Comparison of ENCODE assay signal across 9 cellular contexts in genomic region chr1:156492591-156493080, GRCh38. TPM values are rescaled to one million over a fixed set of nuclear protein-coding genes. Genes with fewer than 3 reads are reported as not detected.
DNase-seq lines count a peak whose midpoint lies in the region; ATAC-seq and TF ChIP-seq lines count a peak whose summit lies in the region.
"Had no signal": no experiment of that assay in that cellular context is flagged by ENCODE, and none has a peak within 500 bp of the region (broad histone marks: within the 10 kb centered on the region; RNA-seq: fewer than 3 reads in every experiment).

No MANE protein-coding gene starts in this region.

- H3K9ac ChIP-seq in fibroblast of lung (ENCODE audit: insufficient read depth, low read length) = no peak overlapping the region

- H3K79me2 ChIP-seq in GM23338 (replicated peaks; ENCODE audit: insufficient read depth) (peaks cover 76% of the 10 kb centered on the region), fibroblast of lung (ENCODE audit: control insufficient read depth, insufficient read depth, low read length) (peaks cover 95% of the 10 kb centered on the region)

- no peaks in the 10 kb centered on the region for H3K36me3 ChIP-seq in GM23338 (ENCODE audit: insufficient read depth)
- H3K36me3 ChIP-seq in fibroblast of lung (ENCODE audit: control insufficient read depth, insufficient read depth, low read length) = peaks cover 4% of the 10 kb centered on the region

- no peak for ATAC-seq in GM23338
- ATAC-seq in HG03521 (IDR thresholded peaks at IDR 0.05; ENCODE audit: unreplicated experiment) = no peak
- no peak for ATAC-seq in HG03378 (IDR thresholded peaks at IDR 0.05; ENCODE audit: unreplicated experiment)
- ATAC-seq: HCT116 had no signal

- no peak for TF ChIP-seq CTCF in GM23338 (conservative IDR thresholded peaks at IDR 0.05; ENCODE audit: low read depth in 2 of 2)
- no peak for TF ChIP-seq CTCF in fibroblast of lung (conservative IDR thresholded peaks at IDR 0.05 in 1 of 2, IDR thresholded peaks at IDR 0.05 in 1 of 2; ENCODE audit: low read depth in 1 of 2, low read length in 2 of 2)

- no peaks in the 10 kb centered on the region for H3K9me2 ChIP-seq in GM23338 (ENCODE audit: insufficient read depth)

- H3K4me1 ChIP-seq in GM23338 (ENCODE audit: insufficient read depth) = peaks cover 70% of the 10 kb centered on the region
- peaks cover 60% of the 10 kb centered on the region for H3K4me1 ChIP-seq in fibroblast of lung (ENCODE audit: control insufficient read depth, extremely low read depth, insufficient read depth, low read length)

- H3K4me3 Mint-ChIP-seq in GM23338 = no peak overlapping the region; the same call in 2 of the 3 replicates

- H3K4me2 ChIP-seq in GM23338 = no peak overlapping the region
- peak overlapping the region; percentile 3 for H3K4me2 ChIP-seq in fibroblast of lung (ENCODE audit: extremely low read depth, insufficient read depth, low read length)

- no peak overlapping the region for H2AFZ ChIP-seq in GM23338
- H2AFZ ChIP-seq in fibroblast of lung (ENCODE audit: low read length) = no peak overlapping the region

- peaks cover 6% of the 10 kb centered on the region; the same call in 2 of the 3 replicates for H3K36me3 Mint-ChIP-seq in GM23338 (ENCODE audit: low read depth)

- no peaks in the 10 kb centered on the region; the same call in 2 of the 3 replicates for H3K9me3 Mint-ChIP-seq in GM23338

- H3K9me3 ChIP-seq in fibroblast of lung (ENCODE audit: control insufficient read depth, insufficient read depth, low read depth, low read length) = no peaks in the 10 kb centered on the region

- H4K20me1 ChIP-seq in GM23338 (replicated peaks; ENCODE audit: insufficient read depth) (peaks cover 14% of the 10 kb centered on the region), fibroblast of lung (ENCODE audit: control insufficient read depth, extremely low read depth, insufficient read depth, low read length) (peaks cover 5% of the 10 kb centered on the region)

- peaks cover 93% of the 10 kb centered on the region for H3K4me1 Mint-ChIP-seq in GM23338

- H3F3A ChIP-seq in GM23338 (replicated peaks; ENCODE audit: low read depth) = no peaks in the 10 kb centered on the region

- H3K27me3 ChIP-seq in GM23338 (ENCODE audit: insufficient read depth) (no peaks in the 10 kb centered on the region), fibroblast of lung (ENCODE audit: control insufficient read depth, insufficient read depth, low read length) (no peaks in the 10 kb centered on the region)

- no peak for DNase-seq in GM23338 (ENCODE audit: low spot score)
- peak; percentile 93 for DNase-seq in OCI-M1 (lab: John Stamatoyannopoulos, UW)
- no peak for DNase-seq in fibroblast of lung (ENCODE audit: low read depth in 2 of 2)
- DNase-seq in stimulated activated CD8-positive, alpha-beta memory T cell treated with anti-CD3 and anti-CD28 coated beads, Interleukin-4, amount 100 ng/mL, for 48 hours = peak; percentile 34
- DNase-seq in NCI-H2196 treated with DMSO at 0.1 percent for 48 hours (lab: John Stamatoyannopoulos, UW; ENCODE audit: unreplicated experiment) = no peak
- DNase-seq in HT-29 (ENCODE audit: low spot score) = no peak

- H3K27ac ChIP-seq in GM23338 (ENCODE audit: low read depth) (no peak overlapping the region), fibroblast of lung (ENCODE audit: insufficient read depth, low read length) (no peak overlapping the region)

- peak overlapping the region; percentile 2; the same call in 1 of the 2 replicates for H3K27ac Mint-ChIP-seq in GM23338

- peaks cover 18% of the 10 kb centered on the region for H3K27me3 Mint-ChIP-seq in GM23338 (ENCODE audit: insufficient read depth, low read depth, poor library complexity)

- H3K4me3 ChIP-seq in GM23338 (no peak overlapping the region), fibroblast of lung (replicated peaks in 1 of 4; ENCODE audit: control extremely low read depth in 1 of 4, insufficient read depth in 1 of 4, low read depth in 3 of 4, low read length in 4 of 4) (no peak overlapping the region)

TF ChIP-seq in GM23338, 12 proteins besides CTCF, POLR2A, EP300 and RAD21 (continues in another document):
- TF ChIP-seq ZNF114 (CRISPR knock-in tag; IDR thresholded peaks at IDR 0.05) (no peak), ZNF331 (CRISPR knock-in tag; IDR thresholded peaks at IDR 0.05; ENCODE audit: low read depth) (no peak), ETS1 (IDR thresholded peaks at IDR 0.05) (no peak), CREB1 (CRISPR knock-in tag; IDR thresholded peaks at IDR 0.05; ENCODE audit: low read depth) (no peak), ZNF462 (CRISPR knock-in tag; IDR thresholded peaks at IDR 0.05) (no peak), EZH2phosphoT487 (IDR thresholded peaks at IDR 0.05; ENCODE audit: unreplicated experiment) (no peak)

RNA-seq across cellular contexts. Expression of gene MEF2D, which starts 7.9 kb away (rescaled TPM):
- total RNA-seq in GM23338 (2014; rRNA removed; shearing (Covaris generic)) = 9.7 and 15.5 TPM in 2 replicates
- polyA plus RNA-seq in GM23338 (2016; fragmentation: Nextera tagmentation; extraction: Ambion mirVana) (10.4 and 10.6 TPM in 2 replicates), fibroblast of lung (12.7 and 13.1 TPM in 2 replicates)
- total RNA-seq in fibroblast of lung = 4.6 and 9.9 TPM in 2 replicates
- polyA plus RNA-seq in fibroblast of lung (2012) = 23.3 and 27.8 TPM in 2 replicates
- polyA minus RNA-seq in fibroblast of lung (ENCODE audit: low replicate concordance) = 30.5 and 45.4 TPM in 2 replicates
- total RNA-seq in HT-29 (2014; rRNA removed; shearing (Covaris generic)) = 17.8 and 27.4 TPM in 2 replicates

Comparison
In these comparisons a context has a peak if more than half of its experiments do, and no peak if none do; other contexts are left out.
1. DNase-seq: peak in OCI-M1 (single experiment) and stimulated activated CD8-positive, alpha-beta memory T cell treated with anti-CD3 and anti-CD28 coated beads, Interleukin-4, amount 100 ng/mL, for 48 hours (single experiment); none in GM23338 (single experiment), fibroblast of lung (0 of 2), NCI-H2196 treated with DMSO at 0.1 percent for 48 hours (single experiment) and HT-29 (single experiment).